11 cellular contexts compared by ENCODE assay signal in genomic region chr22:36010090-36010489, GRCh38. TPM values are rescaled to one million over a fixed set of nuclear protein-coding genes. Genes with fewer than 3 reads are reported as not detected.
DNase-seq lines count a peak whose midpoint lies in the region; ATAC-seq and TF ChIP-seq lines count a peak whose summit lies in the region.
"Had no signal": no experiment of that assay in that cellular context is flagged by ENCODE, and none has a peak within 500 bp of the region (broad histone marks: within the 10 kb centered on the region; RNA-seq: fewer than 3 reads in every experiment).

No MANE protein-coding gene starts in this region.

- no peak for TF ChIP-seq EP300 in SK-N-SH (IDR thresholded peaks at IDR 0.05; ENCODE audit: borderline replicate concordance in 1 of 2, low read depth in 1 of 2, low read length in 1 of 2)

- H3K27ac ChIP-seq in right atrium auricular region (peak overlapping the region in 1 of 2 donors; percentile 25), SK-N-SH (ENCODE audit: low read depth in 2 of 2, low read length in 1 of 2) (peak overlapping the region; percentile 72 to 96)

- TF ChIP-seq RAD21 in SK-N-SH (IDR thresholded peaks at IDR 0.05; ENCODE audit: low read length), result no peak; the same call in 1 of the 2 replicates

- peaks cover 5% of the 10 kb centered on the region for H3F3A ChIP-seq in SK-N-SH (replicated peaks; ENCODE audit: insufficient read depth)

- no peaks in the 10 kb centered on the region for H3K9me3 ChIP-seq in right atrium auricular region
- H3K9me3 ChIP-seq in SK-N-SH, result no peaks in the 10 kb centered on the region
- H3K9me3 ChIP-seq: spleen had no signal

- CTCF ChIA-PET in SK-N-SH (lab: Yijun Ruan, JAX), result interaction anchor here (10.3 kb wide), 1 partner anchor 57 kb away, joined by 110 read pairs; no protein-coding TSS in a partner anchor
- CTCF ChIA-PET in activated naive CD4-positive, alpha-beta T cell treated with anti-CD3 and anti-CD28 coated beads for 36 hours (lab: Charles Lee), result no interaction called here

- H3K4me3 ChIP-seq in right atrium auricular region (no peak overlapping the region), SK-N-SH (ENCODE audit: low read depth in 2 of 2, low read length in 1 of 2) (no peak overlapping the region)
- H3K4me3 ChIP-seq: spleen had no signal

- ATAC-seq in Right ventricle myocardium inferior, result peak; percentile 35

- WGBS in SK-N-SH (ENCODE audit: low lambda C conversion rate), result 44% methylated on average over 7 of the region's 10 CpGs

- no peaks in the 10 kb centered on the region for H3K9me3 Mint-ChIP-seq in activated T-helper 2 cell treated with anti-CD3 and anti-CD28 coated beads, Interferon-gamma antibody, Interleukin-2, Interleukin-4, amounts not matched to agents 10 μg/mL and 5 μg/mL and 100 μg/mL, durations not matched to agents 14 hours and 24 hours and 36 hours
- no peaks in the 10 kb centered on the region for H3K9me3 Mint-ChIP-seq in activated naive CD4-positive, alpha-beta T cell treated with anti-CD3 and anti-CD28 coated beads for 36 hours
- H3K9me3 Mint-ChIP-seq in immature natural killer cell, result no peaks in the 10 kb centered on the region
- H3K9me3 Mint-ChIP-seq: activated CD4-positive, alpha-beta memory T cell treated with anti-CD3 and anti-CD28 coated beads for 36 hours had no signal

- no peak overlapping the region for H2AFZ ChIP-seq in SK-N-SH (ENCODE audit: low read depth)

- no peak overlapping the region for H3K4me3 Mint-ChIP-seq in activated T-helper 2 cell treated with anti-CD3 and anti-CD28 coated beads, Interferon-gamma antibody, Interleukin-2, Interleukin-4, amounts not matched to agents 10 μg/mL and 5 μg/mL and 100 μg/mL, durations not matched to agents 14 hours and 24 hours and 36 hours (ENCODE audit: low read depth)
- H3K4me3 Mint-ChIP-seq in activated naive CD4-positive, alpha-beta T cell treated with anti-CD3 and anti-CD28 coated beads for 36 hours, result no peak overlapping the region
- no peak overlapping the region for H3K4me3 Mint-ChIP-seq in immature natural killer cell
- H3K4me3 Mint-ChIP-seq: activated CD4-positive, alpha-beta memory T cell treated with anti-CD3 and anti-CD28 coated beads for 36 hours had no signal

- intact Hi-C loops in Right ventricle myocardium inferior (cut with DNase I), result no loop called here
- intact Hi-C loops in activated T-helper 2 cell treated with anti-CD3 and anti-CD28 coated beads, Interferon-gamma antibody, Interleukin-2, Interleukin-4, amounts not matched to agents 10 μg/mL and 5 μg/mL and 100 μg/mL, durations not matched to agents 14 hours and 24 hours and 36 hours (cut with micrococcal nuclease), result no loop called here
- intact Hi-C loops in activated naive CD4-positive, alpha-beta T cell treated with anti-CD3 and anti-CD28 coated beads for 36 hours (cut with micrococcal nuclease), result no loop called here

- H3K79me2 ChIP-seq in SK-N-SH (ENCODE audit: insufficient read depth), result peaks cover 100% of the 10 kb centered on the region

- no peaks in the 10 kb centered on the region for H3K4me1 Mint-ChIP-seq in activated T-helper 2 cell treated with anti-CD3 and anti-CD28 coated beads, Interferon-gamma antibody, Interleukin-2, Interleukin-4, amounts not matched to agents 10 μg/mL and 5 μg/mL and 100 μg/mL, durations not matched to agents 14 hours and 24 hours and 36 hours (ENCODE audit: low read depth)
- no peaks in the 10 kb centered on the region for H3K4me1 Mint-ChIP-seq in activated naive CD4-positive, alpha-beta T cell treated with anti-CD3 and anti-CD28 coated beads for 36 hours (ENCODE audit: low read depth)
- H3K4me1 Mint-ChIP-seq in immature natural killer cell, result no peaks in the 10 kb centered on the region

- H3K4me2 ChIP-seq in SK-N-SH, result peak overlapping the region; percentile 47; the same call in 1 of the 2 replicates

- peaks cover 64% of the 10 kb centered on the region for H4K20me1 ChIP-seq in SK-N-SH (ENCODE audit: insufficient read depth)

- peaks cover 0 to 30% of the 10 kb centered on the region in 2 donors for H3K4me1 ChIP-seq in right atrium auricular region
- peaks cover 46 to 49% of the 10 kb centered on the region in 2 experiments for H3K4me1 ChIP-seq in SK-N-SH (ENCODE audit: control insufficient read depth in 1 of 2, insufficient read depth in 2 of 2, low read depth in 1 of 2, low read length in 1 of 2)

- H3K36me3 ChIP-seq in right atrium auricular region, result no peaks in the 10 kb centered on the region
- no peaks in the 10 kb centered on the region for H3K36me3 ChIP-seq in SK-N-SH (replicated peaks in 1 of 2; ENCODE audit: control insufficient read depth in 1 of 2, insufficient read depth in 2 of 2, low read length in 1 of 2)
- H3K36me3 ChIP-seq: spleen had no signal

- H3K27ac Mint-ChIP-seq in activated T-helper 2 cell treated with anti-CD3 and anti-CD28 coated beads, Interferon-gamma antibody, Interleukin-2, Interleukin-4, amounts not matched to agents 10 μg/mL and 5 μg/mL and 100 μg/mL, durations not matched to agents 14 hours and 24 hours and 36 hours, result no peak overlapping the region
- no peak overlapping the region for H3K27ac Mint-ChIP-seq in activated naive CD4-positive, alpha-beta T cell treated with anti-CD3 and anti-CD28 coated beads for 36 hours
- H3K27ac Mint-ChIP-seq in immature natural killer cell, result no peak overlapping the region
- H3K27ac Mint-ChIP-seq: activated CD4-positive, alpha-beta memory T cell treated with anti-CD3 and anti-CD28 coated beads for 36 hours had no signal

- POLR2A ChIA-PET in SK-N-SH (lab: Yijun Ruan, JAX), result no interaction called here

- H3K36me3 Mint-ChIP-seq in activated T-helper 2 cell treated with anti-CD3 and anti-CD28 coated beads, Interferon-gamma antibody, Interleukin-2, Interleukin-4, amounts not matched to agents 10 μg/mL and 5 μg/mL and 100 μg/mL, durations not matched to agents 14 hours and 24 hours and 36 hours (ENCODE audit: low read depth), result no peaks in the 10 kb centered on the region
- no peaks in the 10 kb centered on the region for H3K36me3 Mint-ChIP-seq in activated naive CD4-positive, alpha-beta T cell treated with anti-CD3 and anti-CD28 coated beads for 36 hours (ENCODE audit: low read depth)
- H3K36me3 Mint-ChIP-seq in immature natural killer cell, result no peaks in the 10 kb centered on the region
- H3K36me3 Mint-ChIP-seq: activated CD4-positive, alpha-beta memory T cell treated with anti-CD3 and anti-CD28 coated beads for 36 hours had no signal

- peaks cover 13% of the 10 kb centered on the region for H3K27me3 Mint-ChIP-seq in activated T-helper 2 cell treated with anti-CD3 and anti-CD28 coated beads, Interferon-gamma antibody, Interleukin-2, Interleukin-4, amounts not matched to agents 10 μg/mL and 5 μg/mL and 100 μg/mL, durations not matched to agents 14 hours and 24 hours and 36 hours (ENCODE audit: low read depth)
- H3K27me3 Mint-ChIP-seq in activated naive CD4-positive, alpha-beta T cell treated with anti-CD3 and anti-CD28 coated beads for 36 hours (ENCODE audit: low read depth), result peaks cover 4% of the 10 kb centered on the region
- peaks cover 2 to 13% (median 2%) of the 10 kb centered on the region in 3 donors for H3K27me3 Mint-ChIP-seq in immature natural killer cell (ENCODE audit: low read depth in 3 of 3)

- H3K9ac ChIP-seq in SK-N-SH, result no peak overlapping the region

- TF ChIP-seq CTCF in right atrium auricular region (IDR thresholded peaks at IDR 0.05), result no peak
- TF ChIP-seq CTCF in SK-N-SH (IDR thresholded peaks at IDR 0.05), result no peak

- no peak for DNase-seq in Right ventricle myocardium inferior (ENCODE audit: missing footprints)
- no peak for DNase-seq in right atrium auricular region (ENCODE audit: low spot score)
- DNase-seq in SK-N-SH, result no peak
- peak; percentile 47 for DNase-seq in iPS-NIHi11 (ENCODE audit: low spot score)
- DNase-seq in activated T-helper 2 cell treated with anti-CD3 and anti-CD28 coated beads, Interferon-gamma antibody, Interleukin-2, Interleukin-4, amounts not matched to agents 10 μg/mL and 5 μg/mL and 100 μg/mL, durations not matched to agents 14 hours and 24 hours and 36 hours (ENCODE audit: low spot score), result no peak
- DNase-seq in activated naive CD4-positive, alpha-beta T cell treated with anti-CD3 and anti-CD28 coated beads for 36 hours, result no peak
- DNase-seq in globus pallidus (ENCODE audit: low spot score), result no peak
- DNase-seq in immature natural killer cell, result no peak
- DNase-seq: activated CD4-positive, alpha-beta memory T cell treated with anti-CD3 and anti-CD28 coated beads for 36 hours; NCI-H774; spleen had no signal

- no peaks in the 10 kb centered on the region for H3K9me2 ChIP-seq in SK-N-SH

- H3K27me3 ChIP-seq in right atrium auricular region (no peaks in the 10 kb centered on the region), SK-N-SH (ENCODE audit: insufficient read depth) (no peaks in the 10 kb centered on the region)

TF ChIP-seq in SK-N-SH, 30 proteins besides CTCF, POLR2A, EP300 and RAD21:
- TF ChIP-seq TCF12 (IDR thresholded peaks at IDR 0.05), result peak; percentile 52; the same call in 1 of the 2 replicates
- TF ChIP-seq RCOR1 (IDR thresholded peaks at IDR 0.05; ENCODE audit: low read length), result no peak
- no peak for TF ChIP-seq MEF2A (IDR thresholded peaks at IDR 0.05; ENCODE audit: borderline replicate concordance, low read depth)
- TF ChIP-seq TAF1 (IDR thresholded peaks at IDR 0.05; ENCODE audit: borderline replicate concordance, low read depth, low read length), result no peak
- TF ChIP-seq CHD2 (IDR thresholded peaks at IDR 0.05; ENCODE audit: low read length, partially characterized antibody), result no peak
- peak; percentile 6; the same call in 1 of the 2 replicates for TF ChIP-seq PBX3 (IDR thresholded peaks at IDR 0.05)
- peak; percentile 52; the same call in 1 of the 2 replicates for TF ChIP-seq GATA2 (CRISPR knock-in tag; IDR thresholded peaks at IDR 0.05)

RNA-seq across cellular contexts. Expression of gene RBFOX2, which starts 18.5 kb away (rescaled TPM):
- 84.4 TPM for total RNA-seq in Right ventricle myocardium inferior
- 10 to 100 TPM; 81.8 to 86.0 TPM for total RNA-seq in right atrium auricular region
- 115 and 151 TPM in 2 replicates for polyA plus RNA-seq in SK-N-SH (2012; rRNA removed)
- 92.8 and 114 TPM in 2 replicates for polyA plus RNA-seq in SK-N-SH (2012; cell fraction: cytosol; rRNA removed)
- 125 and 168 TPM in 2 replicates for polyA plus RNA-seq in SK-N-SH (2012; cell fraction: nucleus; rRNA removed)
- 3.2 and 3.5 TPM in 2 replicates for total RNA-seq in activated T-helper 2 cell treated with anti-CD3 and anti-CD28 coated beads, Interferon-gamma antibody, Interleukin-2, Interleukin-4, amounts not matched to agents 10 μg/mL and 5 μg/mL and 100 μg/mL, durations not matched to agents 14 hours and 24 hours and 36 hours
- 1 to 10 TPM; 3.3 to 4.3 TPM for total RNA-seq in activated naive CD4-positive, alpha-beta T cell treated with anti-CD3 and anti-CD28 coated beads for 36 hours
- 1 to 10 TPM in 2 of 3 donors, not detected in 1; 1.2 to 1.9 TPM for polyA plus RNA-seq in immature natural killer cell

Comparison
In these comparisons a context has a peak if more than half of its experiments do, and no peak if none do; other contexts are left out.
1. RNA of gene RBFOX2, which starts 18.5 kb away (total RNA-seq): 81.8 to 86.0 TPM in right atrium auricular region and 84.4 TPM in Right ventricle myocardium inferior (single experiment); 3.3 to 4.3 TPM in activated naive CD4-positive, alpha-beta T cell treated with anti-CD3 and anti-CD28 coated beads for 36 hours and 3.2 to 3.5 TPM in activated T-helper 2 cell treated with anti-CD3 and anti-CD28 coated beads, Interferon-gamma antibody, Interleukin-2, Interleukin-4, amounts not matched to agents 10 μg/mL and 5 μg/mL and 100 μg/mL, durations not matched to agents 14 hours and 24 hours and 36 hours; every median in the first group is over 10 times any median in the second.